In genomic region chrX:1597345-1598020, GRCh38 we compare ENCODE assay signal across 1 cellular context.
TF ChIP-seq lines count a peak whose summit lies in the region.

No MANE protein-coding gene starts in this region.

TF ChIP-seq in GM12878, 131 proteins besides CTCF, POLR2A, EP300 and RAD21:
- TF ChIP-seq ZBTB40 (IDR thresholded peaks at IDR 0.05; ENCODE audit: borderline replicate concordance) (no peak), CUX1 (IDR thresholded peaks at IDR 0.05; ENCODE audit: insufficient replicate concordance, low read depth, low read length) (no peak), USF1 (IDR thresholded peaks at IDR 0.05; ENCODE audit: borderline replicate concordance, extremely low read length, insufficient read depth, low read depth, low read length) (no peak), PAX8 (IDR thresholded peaks at IDR 0.05) (no peak), ETV6 (conservative IDR thresholded peaks at IDR 0.05 in 1 of 2, IDR thresholded peaks at IDR 0.05 in 1 of 2; ENCODE audit: borderline replicate concordance in 1 of 2, low read depth in 1 of 2) (no peak), TARDBP (IDR thresholded peaks at IDR 0.05; ENCODE audit: borderline replicate concordance) (no peak), NKRF (conservative IDR thresholded peaks at IDR 0.05) (no peak), RB1 (IDR thresholded peaks at IDR 0.05; ENCODE audit: borderline replicate concordance) (no peak), GATAD2B (conservative IDR thresholded peaks at IDR 0.05; ENCODE audit: low read depth) (no peak)
